3 cellular contexts compared by ENCODE assay signal in the genomic region with DNA sequence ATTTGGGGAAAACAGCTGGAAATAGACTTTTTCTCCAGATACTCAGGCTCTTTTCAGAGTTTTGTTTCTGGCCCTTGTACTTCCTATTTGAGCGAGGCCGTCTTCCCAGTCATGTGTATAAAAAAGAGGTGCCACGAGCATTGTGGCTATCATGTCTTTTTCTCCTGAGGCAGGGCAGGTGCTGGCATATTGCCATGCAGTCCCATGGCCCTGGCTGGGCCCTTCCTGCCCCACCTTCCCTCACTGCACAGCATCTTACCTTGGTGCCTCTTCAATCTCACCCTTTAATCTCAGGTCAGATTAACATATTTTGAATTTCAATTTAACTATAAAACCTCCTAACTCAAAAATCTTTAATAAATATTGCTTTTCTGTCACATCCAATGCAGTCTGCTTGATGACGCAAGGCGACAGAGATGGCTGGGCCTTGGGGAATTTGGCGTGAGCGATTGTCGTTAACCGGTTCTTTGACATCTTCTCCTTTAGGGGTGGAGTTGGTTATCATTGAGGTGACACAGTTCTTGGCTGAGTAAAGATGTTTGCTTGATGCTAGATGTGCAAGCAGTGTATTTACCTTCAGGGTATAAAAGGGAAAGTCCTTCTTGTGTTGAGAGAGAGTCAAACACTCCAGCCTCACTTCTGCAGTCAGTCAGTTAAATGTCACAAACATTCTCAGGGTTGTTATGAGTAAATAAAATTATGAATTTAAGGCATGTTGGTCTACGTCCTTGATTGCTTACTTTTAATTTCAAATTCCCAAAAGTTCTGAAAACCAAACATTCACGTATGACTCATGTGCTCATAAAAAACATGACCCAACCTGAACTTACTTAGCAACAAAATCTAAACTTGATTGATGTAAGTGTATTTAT.
TF ChIP-seq lines count a peak whose summit lies in the region.

No MANE protein-coding gene starts in this region.

TF ChIP-seq in A549, 52 proteins besides CTCF, POLR2A, EP300 and RAD21 (continues in another document):
- no peak for TF ChIP-seq HOXA7 (CRISPR knock-in tag; IDR thresholded peaks at IDR 0.05)
- TF ChIP-seq ZFP36 (IDR thresholded peaks at IDR 0.05; ENCODE audit: borderline replicate concordance, partially characterized antibody): peak; percentile 30
- TF ChIP-seq, protein P1, sequence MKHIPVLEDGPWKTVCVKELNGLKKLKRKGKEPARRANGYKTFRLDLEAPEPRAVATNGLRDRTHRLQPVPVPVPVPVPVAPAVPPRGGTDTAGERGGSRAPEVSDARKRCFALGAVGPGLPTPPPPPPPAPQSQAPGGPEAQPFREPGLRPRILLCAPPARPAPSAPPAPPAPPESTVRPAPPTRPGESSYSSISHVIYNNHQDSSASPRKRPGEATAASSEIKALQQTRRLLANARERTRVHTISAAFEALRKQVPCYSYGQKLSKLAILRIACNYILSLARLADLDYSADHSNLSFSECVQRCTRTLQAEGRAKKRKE (CRISPR knock-in tag; IDR thresholded peaks at IDR 0.05; ENCODE audit: low read depth): no peak
- no peak for TF ChIP-seq CBX2 (IDR thresholded peaks at IDR 0.05; ENCODE audit: borderline replicate concordance, low read depth)
- TF ChIP-seq EHMT2 (IDR thresholded peaks at IDR 0.05; ENCODE audit: low read depth): no peak
- no peak for TF ChIP-seq MYC (IDR thresholded peaks at IDR 0.05; ENCODE audit: borderline replicate concordance, low read length)
- TF ChIP-seq RNF2 (IDR thresholded peaks at IDR 0.05; ENCODE audit: borderline replicate concordance, low read depth): no peak
- TF ChIP-seq EHF (CRISPR knock-in tag; IDR thresholded peaks at IDR 0.05): no peak
- TF ChIP-seq, protein P2, sequence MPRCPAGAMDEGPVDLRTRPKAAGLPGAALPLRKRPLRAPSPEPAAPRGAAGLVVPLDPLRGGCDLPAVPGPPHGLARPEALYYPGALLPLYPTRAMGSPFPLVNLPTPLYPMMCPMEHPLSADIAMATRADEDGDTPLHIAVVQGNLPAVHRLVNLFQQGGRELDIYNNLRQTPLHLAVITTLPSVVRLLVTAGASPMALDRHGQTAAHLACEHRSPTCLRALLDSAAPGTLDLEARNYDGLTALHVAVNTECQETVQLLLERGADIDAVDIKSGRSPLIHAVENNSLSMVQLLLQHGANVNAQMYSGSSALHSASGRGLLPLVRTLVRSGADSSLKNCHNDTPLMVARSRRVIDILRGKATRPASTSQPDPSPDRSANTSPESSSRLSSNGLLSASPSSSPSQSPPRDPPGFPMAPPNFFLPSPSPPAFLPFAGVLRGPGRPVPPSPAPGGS (IDR thresholded peaks at IDR 0.05): peak; percentile 20; the same call in 1 of the 3 replicates
- TF ChIP-seq JUN (IDR thresholded peaks at IDR 0.05): peak in 1 of 2 experiments; percentile 43; a peak in 1 of 5 replicates
- no peak for TF ChIP-seq PHF8 (IDR thresholded peaks at IDR 0.05; ENCODE audit: borderline replicate concordance, low read depth)
- peak; percentile 40; the same call in 1 of the 2 replicates for TF ChIP-seq FOSL2 (IDR thresholded peaks at IDR 0.05)
- TF ChIP-seq FOSL2 (CRISPR knock-in tag; IDR thresholded peaks at IDR 0.05): peak; percentile 89
- no peak for TF ChIP-seq RFX5 (IDR thresholded peaks at IDR 0.05)
- TF ChIP-seq ZC3H11A (IDR thresholded peaks at IDR 0.05): no peak
- TF ChIP-seq, protein P3, sequence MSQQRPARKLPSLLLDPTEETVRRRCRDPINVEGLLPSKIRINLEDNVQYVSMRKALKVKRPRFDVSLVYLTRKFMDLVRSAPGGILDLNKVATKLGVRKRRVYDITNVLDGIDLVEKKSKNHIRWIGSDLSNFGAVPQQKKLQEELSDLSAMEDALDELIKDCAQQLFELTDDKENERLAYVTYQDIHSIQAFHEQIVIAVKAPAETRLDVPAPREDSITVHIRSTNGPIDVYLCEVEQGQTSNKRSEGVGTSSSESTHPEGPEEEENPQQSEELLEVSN (IDR thresholded peaks at IDR 0.05; ENCODE audit: borderline replicate concordance, low read depth): no peak
- no peak for TF ChIP-seq CBX8 (IDR thresholded peaks at IDR 0.05)
- TF ChIP-seq ZNF302 (CRISPR knock-in tag; IDR thresholded peaks at IDR 0.05): no peak
- no peak for TF ChIP-seq HEYL (CRISPR knock-in tag; IDR thresholded peaks at IDR 0.05)
- peak; percentile 68; the same call in 1 of the 2 replicates for TF ChIP-seq GATA3 (IDR thresholded peaks at IDR 0.05; ENCODE audit: borderline replicate concordance)

TF ChIP-seq in IMR-90, 13 proteins besides CTCF, POLR2A, EP300 and RAD21:
- no peak for TF ChIP-seq BHLHE40 (IDR thresholded peaks at IDR 0.05; ENCODE audit: low read depth, low read length)

TF ChIP-seq in SK-N-SH, 30 proteins besides CTCF, POLR2A, EP300 and RAD21:
- no peak for TF ChIP-seq MXI1 (IDR thresholded peaks at IDR 0.05; ENCODE audit: low read depth, low read length)
- no peak for TF ChIP-seq CHD2 (IDR thresholded peaks at IDR 0.05; ENCODE audit: low read length, partially characterized antibody)
- no peak for TF ChIP-seq SMC3 (IDR thresholded peaks at IDR 0.05; ENCODE audit: low read depth, low read length)
- no peak for TF ChIP-seq FOXJ3 (CRISPR knock-in tag; IDR thresholded peaks at IDR 0.05)
- TF ChIP-seq, protein P4, sequence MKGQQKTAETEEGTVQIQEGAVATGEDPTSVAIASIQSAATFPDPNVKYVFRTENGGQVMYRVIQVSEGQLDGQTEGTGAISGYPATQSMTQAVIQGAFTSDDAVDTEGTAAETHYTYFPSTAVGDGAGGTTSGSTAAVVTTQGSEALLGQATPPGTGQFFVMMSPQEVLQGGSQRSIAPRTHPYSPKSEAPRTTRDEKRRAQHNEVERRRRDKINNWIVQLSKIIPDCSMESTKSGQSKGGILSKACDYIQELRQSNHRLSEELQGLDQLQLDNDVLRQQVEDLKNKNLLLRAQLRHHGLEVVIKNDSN (IDR thresholded peaks at IDR 0.05; ENCODE audit: borderline replicate concordance, low read depth): no peak
- TF ChIP-seq EZH2phosphoT487 (IDR thresholded peaks at IDR 0.05; ENCODE audit: borderline replicate concordance, low read depth): no peak
- TF ChIP-seq, protein P5, sequence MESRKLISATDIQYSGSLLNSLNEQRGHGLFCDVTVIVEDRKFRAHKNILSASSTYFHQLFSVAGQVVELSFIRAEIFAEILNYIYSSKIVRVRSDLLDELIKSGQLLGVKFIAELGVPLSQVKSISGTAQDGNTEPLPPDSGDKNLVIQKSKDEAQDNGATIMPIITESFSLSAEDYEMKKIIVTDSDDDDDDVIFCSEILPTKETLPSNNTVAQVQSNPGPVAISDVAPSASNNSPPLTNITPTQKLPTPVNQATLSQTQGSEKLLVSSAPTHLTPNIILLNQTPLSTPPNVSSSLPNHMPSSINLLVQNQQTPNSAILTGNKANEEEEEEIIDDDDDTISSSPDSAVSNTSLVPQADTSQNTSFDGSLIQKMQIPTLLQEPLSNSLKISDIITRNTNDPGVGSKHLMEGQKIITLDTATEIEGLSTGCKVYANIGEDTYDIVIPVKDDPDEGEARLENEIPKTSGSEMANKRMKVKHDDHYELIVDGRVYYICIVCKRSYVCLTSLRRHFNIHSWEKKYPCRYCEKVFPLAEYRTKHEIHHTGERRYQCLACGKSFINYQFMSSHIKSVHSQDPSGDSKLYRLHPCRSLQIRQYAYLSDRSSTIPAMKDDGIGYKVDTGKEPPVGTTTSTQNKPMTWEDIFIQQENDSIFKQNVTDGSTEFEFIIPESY (IDR thresholded peaks at IDR 0.05; ENCODE audit: borderline replicate concordance, low read depth): no peak
- no peak for TF ChIP-seq GABPA (IDR thresholded peaks at IDR 0.05; ENCODE audit: low read depth)
TF ChIP-seq in SK-N-SH: peak in this region for 0.
